25 cellular contexts compared by ENCODE assay signal in the genomic region with DNA sequence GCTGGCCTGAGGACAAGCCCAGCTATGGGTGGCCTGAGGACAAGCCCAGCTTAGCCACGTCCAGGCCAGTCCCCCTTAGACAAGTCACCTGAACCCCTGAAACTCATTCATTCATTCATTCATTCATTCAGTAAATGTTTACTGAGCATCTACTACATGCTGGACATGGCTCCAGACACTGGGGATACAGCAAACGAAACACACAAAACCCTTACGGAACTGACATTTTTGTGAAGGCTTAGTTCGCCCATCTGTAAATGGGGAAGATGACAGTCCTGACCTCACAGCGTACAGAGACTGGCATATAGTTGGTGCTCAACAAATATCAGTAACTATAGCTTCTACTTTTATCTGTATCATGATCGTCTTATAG. TPM values are rescaled to one million over a fixed set of nuclear protein-coding genes. Genes with fewer than 3 reads are reported as not detected.
"Had no signal": no experiment of that assay in that cellular context is flagged by ENCODE, and none has a peak within 500 bp of the region (broad histone marks: within the 10 kb centered on the region; RNA-seq: fewer than 3 reads in every experiment).

No MANE protein-coding gene starts in this region.

- H3K9me3 ChIP-seq: colonic mucosa, gastrocnemius medialis, left lung, mucosa of descending colon, prostate gland, right atrium auricular region, thoracic aorta, upper lobe of right lung, vagina had no signal

- H3K4me1 ChIP-seq: colonic mucosa, gastrocnemius medialis, heart left ventricle, left lung, prostate gland, right atrium auricular region, sigmoid colon, upper lobe of right lung, vagina had no signal

- H3K27ac ChIP-seq: colonic mucosa, epithelial cell of prostate, gastrocnemius medialis, heart left ventricle, hepatocyte, left lung, prostate gland, right atrium auricular region, sigmoid colon, thoracic aorta, tibial nerve, upper lobe of right lung, vagina had no signal

- H3K27me3 ChIP-seq: colonic mucosa, gastrocnemius medialis, heart left ventricle, hepatocyte, left lung, right atrium auricular region, sigmoid colon, upper lobe of right lung, vagina had no signal

- DNase-seq: colonic mucosa; effector CD8-positive, alpha-beta T cell; endodermal cell; gastrocnemius medialis; heart left ventricle; left cardiac atrium; mesenchymal stem cell; mucosa of descending colon; naive B cell; sigmoid colon; stimulated activated CD4-positive, alpha-beta T cell treated with anti-CD3 and anti-CD28 coated beads, Interleukin-4, amount 100 ng/mL, for 4 hours; stimulated activated naive B cell treated with anti-CD40 and anti-IgM and Interleukin-4, amounts not matched to agents 10 μg/mL and 1 μg/mL and 100 μg/mL, for 72 hours; upper lobe of right lung had no signal

- H3K36me3 ChIP-seq: colonic mucosa, gastrocnemius medialis, heart left ventricle, right atrium auricular region, sigmoid colon had no signal

- H3K79me2 ChIP-seq: hepatocyte had no signal

- H3K4me3 ChIP-seq: colonic mucosa, gastrocnemius medialis, heart left ventricle, hepatocyte, left lung, mucosa of descending colon, prostate gland, right atrium auricular region, sigmoid colon, thoracic aorta, tibial nerve, upper lobe of right lung, vagina had no signal

- H2AFZ ChIP-seq: hepatocyte had no signal

- ATAC-seq: esophagus mucosa; gastrocnemius medialis; heart left ventricle; left cardiac atrium; left lung; mucosa of descending colon; natural killer cell treated with Interleukin-12 subunit alpha and Interleukin-12 subunit beta and Interleukin-15 and Interleukin-18, amount 100 ng/mL, for 72 hours; stimulated activated naive B cell treated with anti-CD40 and anti-IgM and Interleukin-4, amounts not matched to agents 10 μg/mL and 1 μg/mL and 100 μg/mL, for 72 hours; upper lobe of right lung had no signal

- H3K4me2 ChIP-seq: hepatocyte had no signal

RNA-seq across cellular contexts. Expression of a gene that starts 37.5 kb away (rescaled TPM):
- total RNA-seq: natural killer cell treated with Interleukin-12 subunit alpha and Interleukin-12 subunit beta and Interleukin-15 and Interleukin-18, amount 100 ng/mL, for 72 hours had no signal

RNA-seq across cellular contexts. Expression of a gene that starts 58.7 kb away (rescaled TPM):
- total RNA-seq: kidney epithelial cell; natural killer cell treated with Interleukin-12 subunit alpha and Interleukin-12 subunit beta and Interleukin-15 and Interleukin-18, amount 100 ng/mL, for 72 hours; osteocyte had no signal
